In genomic region chr2:12948231-12948962, GRCh38 we compare ENCODE assay signal across 14 cellular contexts.
DNase-seq lines count a peak whose midpoint lies in the region; ATAC-seq and TF ChIP-seq lines count a peak whose summit lies in the region.
"Had no signal": no experiment of that assay in that cellular context is flagged by ENCODE, and none has a peak within 500 bp of the region (broad histone marks: within the 10 kb centered on the region; RNA-seq: fewer than 3 reads in every experiment).

No MANE protein-coding gene starts in this region.

- H3K27me3 Mint-ChIP-seq in activated CD4-positive, alpha-beta T cell treated with anti-CD3 and anti-CD28 coated beads, Interleukin-2, amount 10 ng/mL, durations not matched to agents 24 days and 14 days: peaks cover 30% of the 10 kb centered on the region
- H3K27me3 Mint-ChIP-seq in activated CD4-positive, alpha-beta T cell treated with anti-CD3 and anti-CD28 coated beads for 36 hours: peaks cover 17% of the 10 kb centered on the region
- peaks cover 24% of the 10 kb centered on the region for H3K27me3 Mint-ChIP-seq in activated T-helper 1 cell treated with anti-CD3 and anti-CD28 coated beads, Interleukin-12 subunit alpha, Interleukin-12 subunit beta, Interleukin-2, Interleukin-4 antibody, amounts not matched to agents 30 ng/mL and 10 ng/mL and 1 ng/mL, durations not matched to agents 14 hours and 24 hours and 36 hours (ENCODE audit: insufficient read depth)
- H3K27me3 Mint-ChIP-seq: progenitor cell of endocrine pancreas had no signal

- CTCF ChIA-PET in activated CD4-positive, alpha-beta T cell treated with anti-CD3 and anti-CD28 coated beads for 36 hours (lab: Charles Lee): interaction anchor here (0.6 to 2.5 kb wide), 5 partner anchors 17 to 676 kb away, joined by 3 to 14 read pairs (median 4); no protein-coding TSS in a partner anchor

- H3K36me3 Mint-ChIP-seq in activated CD4-positive, alpha-beta T cell treated with anti-CD3 and anti-CD28 coated beads, Interleukin-2, amount 10 ng/mL, durations not matched to agents 24 days and 14 days (ENCODE audit: low read depth): no peaks in the 10 kb centered on the region
- H3K36me3 Mint-ChIP-seq in activated CD4-positive, alpha-beta T cell treated with anti-CD3 and anti-CD28 coated beads for 36 hours (ENCODE audit: low read depth): no peaks in the 10 kb centered on the region
- H3K36me3 Mint-ChIP-seq in activated T-helper 1 cell treated with anti-CD3 and anti-CD28 coated beads, Interleukin-12 subunit alpha, Interleukin-12 subunit beta, Interleukin-2, Interleukin-4 antibody, amounts not matched to agents 30 ng/mL and 10 ng/mL and 1 ng/mL, durations not matched to agents 14 hours and 24 hours and 36 hours (ENCODE audit: low read depth): peaks cover 1% of the 10 kb centered on the region

- peaks cover 5% of the 10 kb centered on the region for H3K4me1 Mint-ChIP-seq in activated CD4-positive, alpha-beta T cell treated with anti-CD3 and anti-CD28 coated beads, Interleukin-2, amount 10 ng/mL, durations not matched to agents 24 days and 14 days
- peaks cover 10% of the 10 kb centered on the region for H3K4me1 Mint-ChIP-seq in activated CD4-positive, alpha-beta T cell treated with anti-CD3 and anti-CD28 coated beads for 36 hours
- peaks cover 6% of the 10 kb centered on the region for H3K4me1 Mint-ChIP-seq in activated T-helper 1 cell treated with anti-CD3 and anti-CD28 coated beads, Interleukin-12 subunit alpha, Interleukin-12 subunit beta, Interleukin-2, Interleukin-4 antibody, amounts not matched to agents 30 ng/mL and 10 ng/mL and 1 ng/mL, durations not matched to agents 14 hours and 24 hours and 36 hours (ENCODE audit: low read depth)

- H3K27ac Mint-ChIP-seq in activated CD4-positive, alpha-beta T cell treated with anti-CD3 and anti-CD28 coated beads, Interleukin-2, amount 10 ng/mL, durations not matched to agents 24 days and 14 days: no peak overlapping the region
- H3K27ac Mint-ChIP-seq in activated CD4-positive, alpha-beta T cell treated with anti-CD3 and anti-CD28 coated beads for 36 hours: no peak overlapping the region
- H3K27ac Mint-ChIP-seq in activated T-helper 1 cell treated with anti-CD3 and anti-CD28 coated beads, Interleukin-12 subunit alpha, Interleukin-12 subunit beta, Interleukin-2, Interleukin-4 antibody, amounts not matched to agents 30 ng/mL and 10 ng/mL and 1 ng/mL, durations not matched to agents 14 hours and 24 hours and 36 hours: no peak overlapping the region
- H3K27ac Mint-ChIP-seq: progenitor cell of endocrine pancreas had no signal

- H3K4me3 Mint-ChIP-seq in activated CD4-positive, alpha-beta T cell treated with anti-CD3 and anti-CD28 coated beads, Interleukin-2, amount 10 ng/mL, durations not matched to agents 24 days and 14 days: no peak overlapping the region
- no peak overlapping the region for H3K4me3 Mint-ChIP-seq in activated CD4-positive, alpha-beta T cell treated with anti-CD3 and anti-CD28 coated beads for 36 hours
- no peak overlapping the region for H3K4me3 Mint-ChIP-seq in activated T-helper 1 cell treated with anti-CD3 and anti-CD28 coated beads, Interleukin-12 subunit alpha, Interleukin-12 subunit beta, Interleukin-2, Interleukin-4 antibody, amounts not matched to agents 30 ng/mL and 10 ng/mL and 1 ng/mL, durations not matched to agents 14 hours and 24 hours and 36 hours

- no peak for TF ChIP-seq CTCF in cardiac fibroblast (IDR thresholded peaks at IDR 0.05; ENCODE audit: low read depth, low read length)

- peak; percentile 41 for DNase-seq in activated CD4-positive, alpha-beta T cell treated with anti-CD3 and anti-CD28 coated beads, Interleukin-2, amount 10 ng/mL, durations not matched to agents 24 days and 14 days
- DNase-seq in activated CD4-positive, alpha-beta T cell treated with anti-CD3 and anti-CD28 coated beads for 36 hours: no peak
- DNase-seq in cardiac fibroblast (ENCODE audit: low read depth in 2 of 2): peak; percentile 22 to 61
- no peak for DNase-seq in sciatic nerve (ENCODE audit: low spot score)
- DNase-seq in foreskin melanocyte: no peak
- no peak for DNase-seq in activated T-helper 1 cell treated with anti-CD3 and anti-CD28 coated beads, Interleukin-12 subunit alpha, Interleukin-12 subunit beta, Interleukin-2, Interleukin-4 antibody, amounts not matched to agents 30 ng/mL and 10 ng/mL and 1 ng/mL, durations not matched to agents 14 hours and 24 hours and 36 hours (ENCODE audit: low spot score)
- DNase-seq: ACHN, cortex of kidney, DMS79 treated with DMSO at 0.1 percent for 48 hours, NCI-H1436 treated with DMSO at 0.1 percent for 48 hours, NCI-H510A had no signal

- POLR2A ChIA-PET in activated CD4-positive, alpha-beta T cell treated with anti-CD3 and anti-CD28 coated beads for 36 hours (lab: Charles Lee): no interaction called here

- H3K9me3 Mint-ChIP-seq in activated CD4-positive, alpha-beta T cell treated with anti-CD3 and anti-CD28 coated beads, Interleukin-2, amount 10 ng/mL, durations not matched to agents 24 days and 14 days: no peaks in the 10 kb centered on the region
- no peaks in the 10 kb centered on the region for H3K9me3 Mint-ChIP-seq in activated CD4-positive, alpha-beta T cell treated with anti-CD3 and anti-CD28 coated beads for 36 hours (ENCODE audit: low read depth)
- no peaks in the 10 kb centered on the region for H3K9me3 Mint-ChIP-seq in activated T-helper 1 cell treated with anti-CD3 and anti-CD28 coated beads, Interleukin-12 subunit alpha, Interleukin-12 subunit beta, Interleukin-2, Interleukin-4 antibody, amounts not matched to agents 30 ng/mL and 10 ng/mL and 1 ng/mL, durations not matched to agents 14 hours and 24 hours and 36 hours

- H3K4me3 ChIP-seq in cardiac fibroblast (replicated peaks in 1 of 2; ENCODE audit: low read depth in 2 of 2, low read length in 2 of 2): no peak overlapping the region

- no peak for ATAC-seq in activated CD4-positive, alpha-beta T cell treated with anti-CD3 and anti-CD28 coated beads for 36 hours
- ATAC-seq in HG03565 (IDR thresholded peaks at IDR 0.05; ENCODE audit: unreplicated experiment): peak; percentile 6
- peak; percentile 50 for ATAC-seq in sciatic nerve
- ATAC-seq in HG03280 (IDR thresholded peaks at IDR 0.05; ENCODE audit: unreplicated experiment): no peak

- intact Hi-C loops in activated CD4-positive, alpha-beta T cell treated with anti-CD3 and anti-CD28 coated beads, Interleukin-2, amount 10 ng/mL, durations not matched to agents 24 days and 14 days (cut with micrococcal nuclease): no loop called here
- intact Hi-C loops in activated CD4-positive, alpha-beta T cell treated with anti-CD3 and anti-CD28 coated beads for 36 hours (cut with DNase I, micrococcal nuclease): loop anchor here in 1 of 2 experiments (5.0 to 10.0 kb wide), 2 partner anchors 59 to 654 kb away; no protein-coding TSS in a partner anchor
- intact Hi-C loops in sciatic nerve (cut with DNase I): no loop called here
- intact Hi-C loops in activated T-helper 1 cell treated with anti-CD3 and anti-CD28 coated beads, Interleukin-12 subunit alpha, Interleukin-12 subunit beta, Interleukin-2, Interleukin-4 antibody, amounts not matched to agents 30 ng/mL and 10 ng/mL and 1 ng/mL, durations not matched to agents 14 hours and 24 hours and 36 hours (cut with micrococcal nuclease): no loop called here

Comparison
In these comparisons a context has a peak if more than half of its experiments do, and no peak if none do; other contexts are left out.
1. DNase-seq: peak in activated CD4-positive, alpha-beta T cell treated with anti-CD3 and anti-CD28 coated beads, Interleukin-2, amount 10 ng/mL, durations not matched to agents 24 days and 14 days (single experiment) and cardiac fibroblast (2 of 2); none in activated CD4-positive, alpha-beta T cell treated with anti-CD3 and anti-CD28 coated beads for 36 hours (single experiment), sciatic nerve (single experiment), foreskin melanocyte (single experiment) and activated T-helper 1 cell treated with anti-CD3 and anti-CD28 coated beads, Interleukin-12 subunit alpha, Interleukin-12 subunit beta, Interleukin-2, Interleukin-4 antibody, amounts not matched to agents 30 ng/mL and 10 ng/mL and 1 ng/mL, durations not matched to agents 14 hours and 24 hours and 36 hours (single experiment).
2. ATAC-seq: peak in HG03565 (single experiment) and sciatic nerve (single experiment); none in activated CD4-positive, alpha-beta T cell treated with anti-CD3 and anti-CD28 coated beads for 36 hours (single experiment) and HG03280 (single experiment).